ENCODE assay signal across 8 cellular contexts in the genomic region with DNA sequence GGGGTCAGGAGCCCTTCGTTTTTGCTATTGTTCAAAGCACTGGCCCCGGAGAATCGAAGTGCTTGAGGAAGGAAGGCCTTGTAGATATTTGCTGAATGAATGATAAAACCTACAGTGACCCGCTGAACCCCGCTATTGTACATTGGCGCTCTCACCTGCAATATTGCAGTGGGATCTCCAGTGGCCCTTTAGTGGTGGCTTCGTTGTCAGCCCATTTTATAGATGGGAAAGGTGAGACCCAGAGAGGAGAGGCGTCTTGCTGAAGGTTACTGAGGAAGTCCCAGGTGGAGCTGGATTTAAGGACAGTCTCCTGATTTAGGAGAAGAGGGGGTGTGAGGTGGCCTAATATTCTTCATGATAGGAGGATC. TPM values are rescaled to one million over a fixed set of nuclear protein-coding genes. Genes with fewer than 3 reads are reported as not detected.
DNase-seq lines count a peak whose midpoint lies in the region; ATAC-seq, FAIRE-seq and TF ChIP-seq lines count a peak whose summit lies in the region.

No MANE protein-coding gene starts in this region.

- H3F3A ChIP-seq in PC-9 (ENCODE audit: insufficient read depth, low read depth) = peaks cover 64% of the 10 kb centered on the region

- peak; percentile 67 for TF ChIP-seq CTCF in Calu3 (IDR thresholded peaks at IDR 0.05; ENCODE audit: unreplicated experiment)
- TF ChIP-seq CTCF in PC-9 (conservative IDR thresholded peaks at IDR 0.05) = peak; percentile 53; the same call in 1 of the 2 replicates
- TF ChIP-seq CTCF in pancreas (IDR thresholded peaks at IDR 0.05) = no peak

- H3K4me3 Mint-ChIP-seq in Calu3 (ENCODE audit: low read depth, unreplicated experiment) = peak overlapping the region; percentile 96

- intact Hi-C loops in Calu3 (cut with micrococcal nuclease; ENCODE audit: unreplicated experiment) (loop anchor here (1.0 kb wide), 1 partner anchor 41 kb away; no protein-coding TSS in a partner anchor), PC-9 (cut with micrococcal nuclease; ENCODE audit: unreplicated experiment) (loop anchor here (1.0 to 2.0 kb wide), 3 partner anchors 39 to 107 kb away; a partner anchor contains a TSS), pancreas (cut with DNase I) (loop anchor here in 2 of 3 donors (2.0 to 5.0 kb wide), 2 partner anchors 39 to 41 kb away; no protein-coding TSS in a partner anchor)

- no TSS peak for BruUV-seq in Calu3 (replicated peaks; lab: Mats Ljungman, UMichigan)
- no TSS peak for BruUV-seq in PC-9 (replicated peaks; lab: Mats Ljungman, UMichigan)

- H3K79me2 ChIP-seq in PC-9 (ENCODE audit: low read depth) = peaks cover 65% of the 10 kb centered on the region

- H3K4me3 ChIP-seq in PC-9 (peak overlapping the region; percentile 90), esophagus (ENCODE audit: low read depth in 1 of 2, low read length in 2 of 2) (peak overlapping the region; percentile 67 to 91), pancreas (peak overlapping the region; percentile 57 to 92 (median 84))

- H3K36me3 ChIP-seq in PC-9 (ENCODE audit: low read depth) (peaks cover 4% of the 10 kb centered on the region; the same call in 1 of the 2 replicates), esophagus (ENCODE audit: control insufficient read depth in 2 of 2, insufficient read depth in 2 of 2, low read length in 1 of 2) (peaks cover 0 to 2% of the 10 kb centered on the region in 2 donors), pancreas (no peaks in the 10 kb centered on the region)

- no peak for FAIRE-seq in pancreas (lab: Jason Lieb, UNC)

- peaks cover 73% of the 10 kb centered on the region for H3K36me3 Mint-ChIP-seq in Calu3 (ENCODE audit: insufficient read depth, unreplicated experiment)

- peak overlapping the region; percentile 89 for H3K27ac Mint-ChIP-seq in Calu3 (ENCODE audit: unreplicated experiment)

- POLR2A ChIA-PET in PC-9 (lab: Charles Lee; ENCODE audit: unreplicated experiment) = interaction anchor here (0.6 to 3.1 kb wide), 5 partner anchors 18 to 471 kb away, joined by 3 to 57 read pairs (median 11); a partner anchor contains a TSS

- H3K4me1 ChIP-seq in PC-9 (replicated peaks; ENCODE audit: insufficient read depth) (peaks cover 56% of the 10 kb centered on the region), esophagus (ENCODE audit: control insufficient read depth in 2 of 2, insufficient read depth in 2 of 2, low read length in 1 of 2) (peaks cover 0 to 13% of the 10 kb centered on the region in 2 donors), pancreas (peaks cover 0 to 18% (median 3%) of the 10 kb centered on the region in 3 donors)

- CTCF ChIA-PET in Calu3 (lab: Charles Lee) (interaction anchor here (0.9 to 4.5 kb wide), 13 partner anchors 9 to 134 kb away, joined by 3 to 113 read pairs (median 4); a partner anchor contains a TSS), PC-9 (lab: Charles Lee) (interaction anchor here (0.5 to 5.2 kb wide), 14 partner anchors 10 to 390 kb away, joined by 3 to 151 read pairs (median 4); a partner anchor contains a TSS)

- peak overlapping the region; percentile 54 for H3K27ac ChIP-seq in PC-9
- H3K27ac ChIP-seq in esophagus (ENCODE audit: low read depth in 2 of 2, low read length in 1 of 2) = peak overlapping the region; percentile 77 to 92
- peak overlapping the region in 2 of 4 donors; percentile 85 to 90 for H3K27ac ChIP-seq in pancreas

- no peaks in the 10 kb centered on the region for H3K9me3 Mint-ChIP-seq in Calu3 (ENCODE audit: low read depth, unreplicated experiment)

- H4K20me1 ChIP-seq in PC-9 (ENCODE audit: insufficient read depth) = peaks cover 20% of the 10 kb centered on the region

- 12 to 14% methylated on average over 8 of the region's 8 CpGs for WGBS in esophagus, 2 donors
- WGBS in pancreas, 2 donors = 11 to 13% methylated on average over 8 of the region's 8 CpGs

- H3K9me3 ChIP-seq in PC-9 (ENCODE audit: insufficient read depth, low read depth) (no peaks in the 10 kb centered on the region), esophagus (ENCODE audit: control insufficient read depth in 2 of 2, insufficient read depth in 1 of 2, low read depth in 1 of 2, low read length in 1 of 2) (no peaks in the 10 kb centered on the region), pancreas (no peaks in the 10 kb centered on the region)

- no peaks in the 10 kb centered on the region for H3K9me2 ChIP-seq in PC-9 (ENCODE audit: insufficient read depth)

- peak overlapping the region; percentile 91 for H3K4me2 ChIP-seq in PC-9

- H3K4me1 Mint-ChIP-seq in Calu3 (ENCODE audit: low read depth, unreplicated experiment) = peaks cover 41% of the 10 kb centered on the region

- DNase-seq in Calu3 (no peak), PC-9 (no peak), pancreas (no peak), NCI-H2227 (lab: John Stamatoyannopoulos, UW; ENCODE audit: unreplicated experiment) (no peak), NCI-H345 treated with DMSO at 0.1 percent for 48 hours (lab: John Stamatoyannopoulos, UW; ENCODE audit: unreplicated experiment) (no peak), OCI-M1 (lab: John Stamatoyannopoulos, UW) (no peak)
- DNase-seq in activated CD8-positive, alpha-beta memory T cell treated with anti-CD3 and anti-CD28 coated beads, Interleukin-2, amount 50 U/mL, for 48 hours = no peak

- peak overlapping the region; percentile 80 for H2AFZ ChIP-seq in PC-9

- no peaks in the 10 kb centered on the region for H3K27me3 Mint-ChIP-seq in Calu3 (ENCODE audit: unreplicated experiment)

- no peak for ATAC-seq in pancreas

- H3K27me3 ChIP-seq in PC-9 (ENCODE audit: insufficient read depth, low read depth) (no peaks in the 10 kb centered on the region), esophagus (ENCODE audit: control insufficient read depth in 1 of 2, insufficient read depth in 2 of 2, low read length in 2 of 2) (no peaks in the 10 kb centered on the region), pancreas (no peaks in the 10 kb centered on the region)

RNA-seq across cellular contexts. Expression of a gene that starts 1.2 kb away (rescaled TPM):
- total RNA-seq in Calu3 (2022) = 35.6 and 43.2 TPM in 2 replicates
- 17.8 and 20.8 TPM in 2 replicates for total RNA-seq in PC-9 (2021)
- polyA plus RNA-seq in esophagus = 1 to 10 TPM; 4.4 to 4.7 TPM
- total RNA-seq in pancreas = 1 to 10 TPM; 2.4 to 7.9 (median 2.7) TPM
- 1 to 10 TPM; 4.8 to 6.8 TPM for polyA plus RNA-seq in pancreas

RNA-seq across cellular contexts. Expression of a gene that starts 17.8 kb away (rescaled TPM):
- 57.5 and 61.1 TPM in 2 replicates for total RNA-seq in Calu3 (2022)
- total RNA-seq in PC-9 (2021) = 75.6 and 80.6 TPM in 2 replicates
- polyA plus RNA-seq in esophagus = 10 to 100 TPM; 12.2 to 17.4 TPM
- total RNA-seq in pancreas = 10 to 100 TPM; 16.6 to 28.0 (median 21.5) TPM
- 10 to 100 TPM; 11.7 to 19.6 TPM for polyA plus RNA-seq in pancreas

RNA-seq across cellular contexts. Expression of a gene that starts 38.7 kb away (rescaled TPM):
- total RNA-seq in Calu3 (2022) (0.73 and 1.5 TPM in 2 replicates), PC-9 (2021) (1.7 and 1.8 TPM in 2 replicates), pancreas (under 1 TPM in 4 of 6 donors, not detected in 2; 0.06 to 0.16 (median 0.13) TPM)
- polyA plus RNA-seq in esophagus (under 1 TPM; 0.10 to 0.16 TPM), pancreas (under 1 TPM; 0.15 to 0.68 TPM)

RNA-seq across cellular contexts. Expression of a gene that starts 54.1 kb away (rescaled TPM):
- total RNA-seq in Calu3 (2022) = 34.4 and 40.4 TPM in 2 replicates
- 37.1 and 39.3 TPM in 2 replicates for total RNA-seq in PC-9 (2021)
- 1 to 10 TPM; 8.5 to 9.2 TPM for polyA plus RNA-seq in esophagus
- total RNA-seq in pancreas = 1 to 10 TPM; 3.1 to 6.4 (median 4.6) TPM
- polyA plus RNA-seq in pancreas = 1 to 10 TPM; 6.8 to 7.5 TPM

Comparison
In these comparisons a context has a peak if more than half of its experiments do, and no peak if none do; other contexts are left out.
1. CTCF ChIP-seq: peak in Calu3 (single experiment) and PC-9 (single experiment); none in pancreas (0 of 4).
2. Peak in every context shown above with its lines, with median percentiles within 50 percentile points of each other: H3K4me3 ChIP-seq.